8 cellular contexts compared by ENCODE assay signal in the genomic region with DNA sequence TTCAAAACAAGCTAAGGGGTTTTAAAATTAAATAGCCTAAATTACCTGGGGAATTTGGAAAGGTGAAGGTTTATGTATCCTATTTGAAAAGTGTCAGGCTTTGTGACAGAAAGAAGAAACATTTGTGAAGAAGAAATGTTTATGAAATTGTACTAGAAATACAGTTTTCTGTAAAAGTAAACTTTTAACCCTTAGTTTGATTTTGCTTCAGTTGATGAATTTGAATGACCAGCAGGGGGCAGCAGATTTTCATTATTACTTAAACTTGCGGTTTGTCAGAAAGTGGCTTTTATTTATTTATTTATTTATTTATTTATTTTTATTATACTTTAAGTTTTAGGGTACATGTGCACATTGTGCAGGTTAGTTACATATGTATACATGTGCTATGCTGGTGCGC. TPM values are rescaled to one million over a fixed set of nuclear protein-coding genes. Genes with fewer than 3 reads are reported as not detected.
A peak's percentile ranks its signal among the peaks of the same experiment; 100 is the strongest.
DNase-seq lines count a peak whose midpoint lies in the region; TF ChIP-seq lines count a peak whose summit lies in the region.

No MANE protein-coding gene starts in this region.

- H3K27me3 ChIP-seq in breast epithelium (no peaks in the 10 kb centered on the region), neutrophil (no peaks in the 10 kb centered on the region)

- H3K27ac ChIP-seq in breast epithelium (no peak overlapping the region), neutrophil (no peak overlapping the region)

- intact Hi-C loops in breast epithelium (cut with DNase I; ENCODE audit: low total_unique reads) = no loop called here

- H3K4me1 ChIP-seq in breast epithelium = no peaks in the 10 kb centered on the region
- no peaks in the 10 kb centered on the region for H3K4me1 ChIP-seq in neutrophil (ENCODE audit: control insufficient read depth in 1 of 2, insufficient read depth in 1 of 2, low read depth in 1 of 2, low read length in 1 of 2)

- H3K36me3 ChIP-seq in breast epithelium (no peaks in the 10 kb centered on the region), neutrophil (peaks cover 51% of the 10 kb centered on the region)

- TF ChIP-seq CTCF in breast epithelium (IDR thresholded peaks at IDR 0.05) (peak; percentile 14 to 44 (median 24)), neutrophil (IDR thresholded peaks at IDR 0.05) (peak; percentile 13)

- H3K4me3 ChIP-seq in breast epithelium (no peak overlapping the region), neutrophil (ENCODE audit: low read depth in 1 of 2, low read length in 1 of 2) (no peak overlapping the region)

- no peak for TF ChIP-seq POLR2A in breast epithelium (IDR thresholded peaks at IDR 0.05)

- no peaks in the 10 kb centered on the region for H3K9me3 ChIP-seq in breast epithelium
- H3K9me3 ChIP-seq in neutrophil = no peaks in the 10 kb centered on the region

- peak; percentile 14 for DNase-seq in SKM-1 treated with dmso at 0.1 percent for 144 hours (lab: John Stamatoyannopoulos, UW; ENCODE audit: unreplicated experiment)
- no peak for DNase-seq in SKM-1 (lab: John Stamatoyannopoulos, UW; ENCODE audit: unreplicated experiment)
- peak; percentile 22 for DNase-seq in NCI-H2081 treated with DMSO at 0.1 percent for 48 hours (lab: John Stamatoyannopoulos, UW)
- DNase-seq in breast epithelium (ENCODE audit: low spot score in 2 of 2) = no peak
- no peak for DNase-seq in AG08395 (ENCODE audit: low spot score)
- DNase-seq in stimulated activated naive CD4-positive, alpha-beta T cell treated with Interleukin-2 at 50 U/mL for 16 hours (lab: John Stamatoyannopoulos, UW) = no peak
- DNase-seq in MV-4-11 (lab: John Stamatoyannopoulos, UW) = no peak

RNA-seq across cellular contexts. Expression of a gene that starts 58.1 kb away (rescaled TPM):
- total RNA-seq in breast epithelium = 100 to 1,000 TPM in 1 of 3 donors, 10 to 100 TPM in 2; 30.2 to 137 (median 39.2) TPM

Comparison
In these comparisons a context has a peak if more than half of its experiments do, and no peak if none do; other contexts are left out.
1. DNase-seq: peak in SKM-1 treated with dmso at 0.1 percent for 144 hours (single experiment) and NCI-H2081 treated with DMSO at 0.1 percent for 48 hours (single experiment); none in SKM-1 (single experiment), breast epithelium (0 of 2), AG08395 (single experiment), stimulated activated naive CD4-positive, alpha-beta T cell treated with Interleukin-2 at 50 U/mL for 16 hours (single experiment) and MV-4-11 (single experiment).